Comparison of ENCODE assay signal across 30 cellular contexts in genomic region chr7:27501001-27501400, GRCh38.
"Had no signal": no experiment of that assay in that cellular context is flagged by ENCODE, and none has a peak within 500 bp of the region (broad histone marks: within the 10 kb centered on the region; RNA-seq: fewer than 3 reads in every experiment).

No MANE protein-coding gene starts in this region.

- H3K27ac ChIP-seq: epithelial cell of prostate, esophagus squamous epithelium, left lung, lower lobe of right lung, parathyroid adenoma, psoas muscle, sigmoid colon, tibial nerve, WERI-Rb-1 had no signal

- H3K27ac Mint-ChIP-seq: activated CD4-positive, alpha-beta memory T cell treated with anti-CD3 and anti-CD28 coated beads, Interleukin-2, amount 10 ng/mL, durations not matched to agents 7 days and 5 days; activated naive CD4-positive, alpha-beta T cell treated with anti-CD3 and anti-CD28 coated beads, Interleukin-2, amount 50 U/mL, for 24 hours; activated naive CD8-positive, alpha-beta T cell treated with anti-CD3 and anti-CD28 coated beads, Interleukin-2, amount 50 U/mL, for 24 hours; activated T-cell treated with anti-CD3 and anti-CD28 coated beads, Interleukin-2, amount 50 U/mL, for 24 hours; dendritic cell treated with granulocyte-macrophage colony-stimulating factor and Interleukin-4, amounts not matched to agents 40 ng/mL and 50 ng/mL, for 4 days; nephron; stimulated activated naive B cell treated with anti-CD40 and anti-IgM and Interleukin-4, amounts not matched to agents 10 μg/mL and 1 μg/mL and 100 μg/mL, for 72 hours had no signal

- H3K9me3 ChIP-seq: esophagus squamous epithelium, left lung, lower lobe of right lung, psoas muscle, sigmoid colon, tibial nerve had no signal

- H3K4me1 ChIP-seq: esophagus squamous epithelium, left lung, lower lobe of right lung, parathyroid adenoma, psoas muscle, sigmoid colon, tibial nerve had no signal

- H3K27me3 Mint-ChIP-seq: activated CD4-positive, alpha-beta memory T cell treated with anti-CD3 and anti-CD28 coated beads, Interleukin-2, amount 10 ng/mL, durations not matched to agents 7 days and 5 days; activated naive CD4-positive, alpha-beta T cell treated with anti-CD3 and anti-CD28 coated beads, Interleukin-2, amount 50 U/mL, for 24 hours; activated naive CD8-positive, alpha-beta T cell treated with anti-CD3 and anti-CD28 coated beads, Interleukin-2, amount 50 U/mL, for 24 hours; activated T-cell treated with anti-CD3 and anti-CD28 coated beads, Interleukin-2, amount 50 U/mL, for 24 hours; central memory CD8-positive, alpha-beta T cell; stimulated activated naive B cell treated with anti-CD40 and anti-IgM and Interleukin-4, amounts not matched to agents 10 μg/mL and 1 μg/mL and 100 μg/mL, for 72 hours had no signal

- H3K4me1 Mint-ChIP-seq: activated CD4-positive, alpha-beta memory T cell treated with anti-CD3 and anti-CD28 coated beads, Interleukin-2, amount 10 ng/mL, durations not matched to agents 7 days and 5 days; activated naive CD4-positive, alpha-beta T cell treated with anti-CD3 and anti-CD28 coated beads, Interleukin-2, amount 50 U/mL, for 24 hours; activated naive CD8-positive, alpha-beta T cell treated with anti-CD3 and anti-CD28 coated beads, Interleukin-2, amount 50 U/mL, for 24 hours; central memory CD8-positive, alpha-beta T cell; nephron; stimulated activated naive B cell treated with anti-CD40 and anti-IgM and Interleukin-4, amounts not matched to agents 10 μg/mL and 1 μg/mL and 100 μg/mL, for 72 hours had no signal

- H3K27me3 ChIP-seq: esophagus squamous epithelium, left lung, sigmoid colon, tibial nerve had no signal

- FAIRE-seq: bronchial epithelial cell, endometrium, islet of Langerhans, small intestine had no signal

- ATAC-seq: activated CD4-positive, CD25-positive, alpha-beta regulatory T cell treated with anti-CD3 and anti-CD28 coated beads, Interleukin-2, amount 50 U/mL, for 24 hours; activated naive CD8-positive, alpha-beta T cell treated with anti-CD3 and anti-CD28 coated beads, Interleukin-2, amount 50 U/mL, for 24 hours; left lung; psoas muscle had no signal

- H3K9me3 Mint-ChIP-seq: activated CD4-positive, alpha-beta memory T cell treated with anti-CD3 and anti-CD28 coated beads, Interleukin-2, amount 10 ng/mL, durations not matched to agents 7 days and 5 days; activated naive CD4-positive, alpha-beta T cell treated with anti-CD3 and anti-CD28 coated beads, Interleukin-2, amount 50 U/mL, for 24 hours; activated naive CD8-positive, alpha-beta T cell treated with anti-CD3 and anti-CD28 coated beads, Interleukin-2, amount 50 U/mL, for 24 hours; activated T-cell treated with anti-CD3 and anti-CD28 coated beads, Interleukin-2, amount 50 U/mL, for 24 hours; central memory CD8-positive, alpha-beta T cell; dendritic cell treated with granulocyte-macrophage colony-stimulating factor and Interleukin-4, amounts not matched to agents 40 ng/mL and 50 ng/mL, for 4 days had no signal

- H3K36me3 ChIP-seq: esophagus squamous epithelium, left lung, lower lobe of right lung, sigmoid colon, tibial nerve, WERI-Rb-1 had no signal

- H3K4me3 Mint-ChIP-seq: activated CD4-positive, alpha-beta memory T cell treated with anti-CD3 and anti-CD28 coated beads, Interleukin-2, amount 10 ng/mL, durations not matched to agents 7 days and 5 days; activated naive CD4-positive, alpha-beta T cell treated with anti-CD3 and anti-CD28 coated beads, Interleukin-2, amount 50 U/mL, for 24 hours; activated naive CD8-positive, alpha-beta T cell treated with anti-CD3 and anti-CD28 coated beads, Interleukin-2, amount 50 U/mL, for 24 hours; activated T-cell treated with anti-CD3 and anti-CD28 coated beads, Interleukin-2, amount 50 U/mL, for 24 hours; central memory CD8-positive, alpha-beta T cell; dendritic cell treated with granulocyte-macrophage colony-stimulating factor and Interleukin-4, amounts not matched to agents 40 ng/mL and 50 ng/mL, for 4 days; nephron; stimulated activated naive B cell treated with anti-CD40 and anti-IgM and Interleukin-4, amounts not matched to agents 10 μg/mL and 1 μg/mL and 100 μg/mL, for 72 hours had no signal

- H3K9ac ChIP-seq: parathyroid adenoma had no signal

- H3K36me3 Mint-ChIP-seq: stimulated activated naive B cell treated with anti-CD40 and anti-IgM and Interleukin-4, amounts not matched to agents 10 μg/mL and 1 μg/mL and 100 μg/mL, for 72 hours had no signal

- H2AFZ ChIP-seq: parathyroid adenoma had no signal

- H3K79me2 ChIP-seq: parathyroid adenoma had no signal

- DNase-seq: activated CD4-positive, alpha-beta memory T cell treated with anti-CD3 and anti-CD28 coated beads, Interleukin-2, amount 10 ng/mL, durations not matched to agents 7 days and 5 days; activated CD4-positive, alpha-beta T cell treated with anti-CD3 and anti-CD28 coated beads for 48 hours; activated CD8-positive, alpha-beta memory T cell treated with anti-CD3 and anti-CD28 coated beads, Interleukin-2, amount 50 U/mL, for 48 hours; activated gamma-delta T cell; activated naive CD8-positive, alpha-beta T cell treated with anti-CD3 and anti-CD28 coated beads, Interleukin-2, amount 50 U/mL, for 24 hours; activated T-cell treated with anti-CD3 and anti-CD28 coated beads, Interleukin-2, amount 50 U/mL, for 24 hours; amygdala; esophagus squamous epithelium; foreskin melanocyte; left lung; lower lobe of right lung; mesenchymal stem cell; nucleus accumbens; psoas muscle; sigmoid colon; small intestine; stimulated activated CD4-positive, alpha-beta T cell treated with anti-CD3 and anti-CD28 coated beads, Interleukin-4, amount 100 ng/mL, for 24 hours; stimulated activated naive B cell treated with anti-CD40 and anti-IgM and Interleukin-4, amounts not matched to agents 10 μg/mL and 1 μg/mL and 100 μg/mL, for 72 hours; WERI-Rb-1 had no signal

- H3K4me3 ChIP-seq: esophagus squamous epithelium, left lung, lower lobe of right lung, psoas muscle, sigmoid colon, tibial nerve had no signal
